ENCODE assay signal across 15 cellular contexts in the genomic region with DNA sequence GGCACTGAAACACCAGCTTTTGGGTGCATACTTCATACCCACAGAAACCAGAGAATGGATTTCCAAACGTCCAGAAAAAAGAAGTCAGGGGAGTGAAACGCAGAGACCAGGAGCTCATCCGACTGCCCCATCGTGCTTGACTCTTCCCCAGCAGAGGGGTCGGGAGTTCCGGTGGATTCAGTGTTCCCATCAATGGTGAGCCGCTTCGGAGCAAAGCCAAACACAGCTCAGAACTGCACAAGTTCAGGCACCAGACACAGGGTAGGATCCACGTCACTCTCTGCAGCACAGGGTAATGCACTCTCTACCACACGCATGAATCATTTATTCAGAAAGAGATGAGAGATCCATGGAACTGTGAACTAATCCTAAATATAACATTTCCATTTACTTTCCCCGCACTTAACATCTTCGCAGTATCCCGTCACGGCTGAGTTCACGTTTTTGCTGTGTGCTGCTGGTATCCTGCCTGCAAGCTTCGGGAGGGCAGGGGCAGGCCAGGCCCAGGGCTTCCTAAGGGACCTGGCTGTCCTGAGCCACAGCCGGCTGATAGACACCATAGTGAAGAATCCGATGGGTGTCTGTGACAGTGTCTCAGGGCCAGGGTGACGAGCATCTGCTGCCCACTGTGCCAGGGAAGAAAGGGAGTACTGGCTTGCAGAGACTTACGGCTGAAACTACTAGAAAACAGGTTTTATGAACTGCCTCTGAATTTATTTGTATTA.
DNase-seq lines count a peak whose midpoint lies in the region; TF ChIP-seq lines count a peak whose summit lies in the region.
"Had no signal": no experiment of that assay in that cellular context is flagged by ENCODE, and none has a peak within 500 bp of the region (broad histone marks: within the 10 kb centered on the region; RNA-seq: fewer than 3 reads in every experiment).

No MANE protein-coding gene starts in this region.

- H3K27me3 ChIP-seq in right atrium auricular region (no peaks in the 10 kb centered on the region), neuronal stem cell (ENCODE audit: control insufficient read depth in 3 of 3, insufficient read depth in 3 of 3, low read depth in 1 of 3, low read length in 3 of 3) (peaks cover 0 to 8% (median 0%) of the 10 kb centered on the region in 3 experiments), spleen (replicated peaks in 1 of 7) (peaks cover 0 to 21% (median 0%) of the 10 kb centered on the region in 7 donors), esophagus muscularis mucosa (no peaks in the 10 kb centered on the region)
- H3K27me3 ChIP-seq: BE2C had no signal

- H3K4me1 ChIP-seq in right atrium auricular region = no peaks in the 10 kb centered on the region
- H3K4me1 ChIP-seq in neuronal stem cell (ENCODE audit: control insufficient read depth in 2 of 2, insufficient read depth in 1 of 2, low read depth in 1 of 2, low read length in 2 of 2) = peaks cover 0 to 9% of the 10 kb centered on the region in 2 donors
- peaks cover 0 to 7% (median 0%) of the 10 kb centered on the region in 6 donors for H3K4me1 ChIP-seq in spleen
- H3K4me1 ChIP-seq in esophagus muscularis mucosa = peaks cover 0 to 12% (median 8%) of the 10 kb centered on the region in 4 donors
- H3K4me1 ChIP-seq: A549, BE2C had no signal

- TF ChIP-seq POLR2A in spleen (IDR thresholded peaks at IDR 0.05) (no peak), esophagus muscularis mucosa (IDR thresholded peaks at IDR 0.05; ENCODE audit: low read depth) (no peak)

- H3K23ac ChIP-seq in neuronal stem cell (ENCODE audit: low read depth, low read length, poor library complexity) = no peak overlapping the region

- no peak overlapping the region for H3K14ac ChIP-seq in neuronal stem cell (ENCODE audit: low read length)

- H3K18ac ChIP-seq in neuronal stem cell (ENCODE audit: low read length) = no peak overlapping the region

- no peaks in the 10 kb centered on the region for H3K79me1 ChIP-seq in neuronal stem cell (ENCODE audit: low read depth, low read length)

- H2BK12ac ChIP-seq in neuronal stem cell (ENCODE audit: low read length) = no peak overlapping the region

- no CpG with 5 or more reads among the region's 20 CpGs for WGBS in neuronal stem cell (ENCODE audit: extremely low coverage in 2 of 2, insufficient read length in 2 of 2, insufficient replicate concordance in 1 of 2), 2 donors
- WGBS in spleen, 5 donors = 83 to 90% (median 86%) methylated on average over 20 of the region's 20 CpGs
- WGBS in esophagus muscularis mucosa = 89% methylated on average over 20 of the region's 20 CpGs

- H2AFZ ChIP-seq in neuronal stem cell (ENCODE audit: low read length) = no peak overlapping the region

- peaks cover 7 to 24% of the 10 kb centered on the region in 2 donors for H3K9me3 ChIP-seq in right atrium auricular region
- H3K9me3 ChIP-seq in neuronal stem cell (replicated peaks in 1 of 2; ENCODE audit: control insufficient read depth in 2 of 2, insufficient read depth in 1 of 2, low read depth in 1 of 2, low read length in 2 of 2) = peaks cover 4 to 5% of the 10 kb centered on the region in 2 donors
- peaks cover 0 to 35% (median 22%) of the 10 kb centered on the region in 8 donors for H3K9me3 ChIP-seq in spleen
- peaks cover 4 to 21% (median 14%) of the 10 kb centered on the region in 4 donors for H3K9me3 ChIP-seq in esophagus muscularis mucosa

- no peak for TF ChIP-seq EP300 in esophagus muscularis mucosa (IDR thresholded peaks at IDR 0.05)

- H3K4me3 ChIP-seq in right atrium auricular region (no peak overlapping the region), neuronal stem cell (ENCODE audit: low read length in 2 of 2) (no peak overlapping the region), spleen (no peak overlapping the region), esophagus muscularis mucosa (no peak overlapping the region)
- H3K4me3 ChIP-seq: A549 had no signal

- no peak overlapping the region for H2BK15ac ChIP-seq in neuronal stem cell (ENCODE audit: low read length)

- no peak overlapping the region for H4K8ac ChIP-seq in neuronal stem cell (ENCODE audit: low read depth, low read length)

- no peak overlapping the region for H2BK120ac ChIP-seq in neuronal stem cell (ENCODE audit: low read depth, low read length)

- H3K9ac ChIP-seq in neuronal stem cell (ENCODE audit: low read depth, low read length, poor library complexity) = no peak overlapping the region

- H3K4me2 ChIP-seq in neuronal stem cell (ENCODE audit: insufficient read depth, low read length, poor library complexity, severe bottlenecking) = no peak overlapping the region
- H3K4me2 ChIP-seq: A549 had no signal

- H3K27ac ChIP-seq in right atrium auricular region (no peak overlapping the region), neuronal stem cell (replicated peaks; ENCODE audit: low read length) (no peak overlapping the region), spleen (no peak overlapping the region), esophagus muscularis mucosa (replicated peaks in 1 of 4) (no peak overlapping the region)
- H3K27ac ChIP-seq: A549, C4-2B had no signal

- no peak for TF ChIP-seq CTCF in right atrium auricular region (IDR thresholded peaks at IDR 0.05)
- no peak for TF ChIP-seq CTCF in spleen (IDR thresholded peaks at IDR 0.05 in 8 of 11, conservative IDR thresholded peaks at IDR 0.05 in 3 of 11)
- TF ChIP-seq CTCF in esophagus muscularis mucosa (IDR thresholded peaks at IDR 0.05) = no peak

- H2BK5ac ChIP-seq in neuronal stem cell (ENCODE audit: low read length) = peak overlapping the region; percentile 10

- H2AK5ac ChIP-seq in neuronal stem cell (ENCODE audit: low read depth, low read length) = no peak overlapping the region

- no peaks in the 10 kb centered on the region for H3K36me3 ChIP-seq in right atrium auricular region
- H3K36me3 ChIP-seq in neuronal stem cell (replicated peaks in 1 of 2; ENCODE audit: control insufficient read depth in 2 of 2, insufficient read depth in 2 of 2, low read length in 2 of 2) = no peaks in the 10 kb centered on the region
- no peaks in the 10 kb centered on the region for H3K36me3 ChIP-seq in spleen
- H3K36me3 ChIP-seq in esophagus muscularis mucosa = no peaks in the 10 kb centered on the region
- H3K36me3 ChIP-seq: BE2C had no signal

- intact Hi-C loops in cardiac septum (cut with DNase I) (no loop called here), spleen (cut with DNase I; ENCODE audit: low total_unique reads) (no loop called here), esophagus muscularis mucosa (cut with DNase I) (no loop called here)

- DNase-seq in cardiac septum (ENCODE audit: low spot score) (peak; percentile 31), right atrium auricular region (ENCODE audit: low spot score) (no peak), neuronal stem cell (ENCODE audit: low spot score) (no peak), spleen (peak; percentile 61), esophagus muscularis mucosa (ENCODE audit: extremely low spot score) (no peak), NCI-H187 (lab: John Stamatoyannopoulos, UW) (no peak)
- no peak for DNase-seq in stimulated activated CD4-positive, alpha-beta T cell treated with anti-CD3 and anti-CD28 coated beads, Interleukin-4, amount 100 ng/mL, for 4 hours
- DNase-seq: BE2C; CD4-positive, alpha-beta memory T cell; DND-41; GDM1; GOT3; H9 had no signal

- H3K4ac ChIP-seq in neuronal stem cell (ENCODE audit: low read length) = no peak overlapping the region

- no peak overlapping the region for H4K91ac ChIP-seq in neuronal stem cell (ENCODE audit: low read depth, low read length, poor library complexity)

Comparison
In these comparisons a context has a peak if more than half of its experiments do, and no peak if none do; other contexts are left out.
1. DNase-seq: peak in cardiac septum (single experiment) and spleen (single experiment); none in right atrium auricular region (single experiment), neuronal stem cell (single experiment), esophagus muscularis mucosa (single experiment), NCI-H187 (0 of 2) and stimulated activated CD4-positive, alpha-beta T cell treated with anti-CD3 and anti-CD28 coated beads, Interleukin-4, amount 100 ng/mL, for 4 hours (0 of 2).